In genomic region chr6:32854376-32855178, GRCh38 we compare ENCODE assay signal across 8 cellular contexts. TPM values are rescaled to one million over a fixed set of nuclear protein-coding genes. Genes with fewer than 3 reads are reported as not detected.
A peak's percentile ranks its signal among the peaks of the same experiment; 100 is the strongest.
DNase-seq lines count a peak whose midpoint lies in the region; ATAC-seq and TF ChIP-seq lines count a peak whose summit lies in the region.

No MANE protein-coding gene starts in this region.

- peaks cover 32% of the 10 kb centered on the region for H3K36me3 ChIP-seq in GM06990 (ENCODE audit: control insufficient read depth, insufficient read depth, low read length)
- H3K36me3 ChIP-seq in heart right ventricle, result peaks cover 0 to 62% (median 30%) of the 10 kb centered on the region in 9 donors
- peaks cover 0 to 37% of the 10 kb centered on the region in 2 donors for H3K36me3 ChIP-seq in psoas muscle (ENCODE audit: insufficient read depth in 1 of 2, low read depth in 1 of 2)

- ATAC-seq in HG02588 (IDR thresholded peaks at IDR 0.05; ENCODE audit: unreplicated experiment), result peak; percentile 15
- ATAC-seq in activated naive CD8-positive, alpha-beta T cell treated with anti-CD3 and anti-CD28 coated beads, Interleukin-2, amount 10 ng/mL, durations not matched to agents 7 days and 5 days (ENCODE audit: low read depth), result peak; percentile 37
- ATAC-seq in heart right ventricle, result peak; percentile 15 to 63 (median 44)
- ATAC-seq in psoas muscle, result no peak

- H3K27ac ChIP-seq in heart right ventricle (peak overlapping the region; percentile 95 to 99 (median 98)), psoas muscle (peak overlapping the region; percentile 93)

- peaks cover 70% of the 10 kb centered on the region for H3K36me3 Mint-ChIP-seq in activated naive CD8-positive, alpha-beta T cell treated with anti-CD3 and anti-CD28 coated beads, Interleukin-2, amount 10 ng/mL, durations not matched to agents 7 days and 5 days

- H3K4me1 ChIP-seq in heart right ventricle (peaks cover 0 to 72% (median 28%) of the 10 kb centered on the region in 9 donors), psoas muscle (peaks cover 13% of the 10 kb centered on the region)

- H3K4me1 Mint-ChIP-seq in activated naive CD8-positive, alpha-beta T cell treated with anti-CD3 and anti-CD28 coated beads, Interleukin-2, amount 10 ng/mL, durations not matched to agents 7 days and 5 days, result peaks cover 54% of the 10 kb centered on the region

- 14 to 18% methylated on average over 24 of the region's 24 CpGs for WGBS in heart right ventricle, 2 donors
- WGBS in psoas muscle, 3 donors, result 8 to 14% (median 8%) methylated on average over 23 to 24 of the region's 24 CpGs

- POLR2A ChIA-PET in activated naive CD8-positive, alpha-beta T cell treated with anti-CD3 and anti-CD28 coated beads, Interleukin-2, amount 10 ng/mL, durations not matched to agents 7 days and 5 days (lab: Charles Lee), result interaction anchor here (0.6 to 7.3 kb wide), 13 partner anchors 9 to 1260 kb away, joined by 3 to 773 read pairs (median 7); partner anchors contain the start of genes BRD2, HLA-DMB, PFDN6 and PSMB8

- H3K27me3 ChIP-seq in GM06990 (replicated peaks; ENCODE audit: control insufficient read depth, insufficient read depth, low read length) (no peaks in the 10 kb centered on the region), heart right ventricle (no peaks in the 10 kb centered on the region), psoas muscle (ENCODE audit: insufficient read depth in 3 of 3, low read length in 2 of 3) (no peaks in the 10 kb centered on the region)

- H3K9me3 Mint-ChIP-seq in activated naive CD8-positive, alpha-beta T cell treated with anti-CD3 and anti-CD28 coated beads, Interleukin-2, amount 10 ng/mL, durations not matched to agents 7 days and 5 days, result no peaks in the 10 kb centered on the region

- no peak for TF ChIP-seq CTCF in GM06990 (IDR thresholded peaks at IDR 0.05; ENCODE audit: insufficient read depth, low read length, poor library complexity, severe bottlenecking)
- TF ChIP-seq CTCF in heart right ventricle (IDR thresholded peaks at IDR 0.05), result no peak
- no peak for TF ChIP-seq CTCF in psoas muscle (IDR thresholded peaks at IDR 0.05)

- intact Hi-C loops in heart right ventricle (cut with DNase I), result loop anchor here in 3 of 10 donors (1.0 to 2.0 kb wide), 3 partner anchors 10 to 16 kb away; partner anchors contain the start of genes TAP2 (in 2 of the 3) and PSMB8 (in 1 of the 3)
- intact Hi-C loops in psoas muscle (cut with DNase I), result loop anchor here in 1 of 2 donors (2.0 kb wide), 1 partner anchor 16 kb away; the partner anchor contains the start of gene TAP2

- H3K4me3 ChIP-seq in GM06990 (replicated peaks; ENCODE audit: low read depth, low read length), result peak overlapping the region; percentile 96
- H3K4me3 ChIP-seq in heart right ventricle, result peak overlapping the region; percentile 67 to 99 (median 92)
- peak overlapping the region; percentile 92 for H3K4me3 ChIP-seq in psoas muscle

- no peaks in the 10 kb centered on the region for H3K27me3 Mint-ChIP-seq in activated naive CD8-positive, alpha-beta T cell treated with anti-CD3 and anti-CD28 coated beads, Interleukin-2, amount 10 ng/mL, durations not matched to agents 7 days and 5 days

- peak overlapping the region; percentile 100 for H3K27ac Mint-ChIP-seq in activated naive CD8-positive, alpha-beta T cell treated with anti-CD3 and anti-CD28 coated beads, Interleukin-2, amount 10 ng/mL, durations not matched to agents 7 days and 5 days

- peak overlapping the region; percentile 98 for H3K4me3 Mint-ChIP-seq in activated naive CD8-positive, alpha-beta T cell treated with anti-CD3 and anti-CD28 coated beads, Interleukin-2, amount 10 ng/mL, durations not matched to agents 7 days and 5 days

- H3K9me3 ChIP-seq in heart right ventricle, result no peaks in the 10 kb centered on the region
- H3K9me3 ChIP-seq in psoas muscle, result no peaks in the 10 kb centered on the region

- no peak for DNase-seq in GM06990 (ENCODE audit: extremely low read depth, insufficient read length)
- DNase-seq in OCI-M1 (lab: John Stamatoyannopoulos, UW), result peak; percentile 89
- no peak for DNase-seq in activated naive CD8-positive, alpha-beta T cell treated with anti-CD3 and anti-CD28 coated beads, Interleukin-2, amount 10 ng/mL, durations not matched to agents 7 days and 5 days
- DNase-seq in heart right ventricle, result peak in 1 of 2 donors; percentile 68
- DNase-seq in psoas muscle, result no peak
- DNase-seq in NCI-H446 (lab: John Stamatoyannopoulos, UW), result no peak
- no peak for DNase-seq in NCI-H82 (lab: John Stamatoyannopoulos, UW)

RNA-seq across cellular contexts. Expression of gene PSMB9, which starts 0.6 kb away (rescaled TPM):
- total RNA-seq in activated naive CD8-positive, alpha-beta T cell treated with anti-CD3 and anti-CD28 coated beads, Interleukin-2, amount 10 ng/mL, durations not matched to agents 7 days and 5 days, result 100 to 1,000 TPM; 353 to 356 TPM
- total RNA-seq in heart right ventricle (100 to 1,000 TPM in 1 of 10 donors, 10 to 100 TPM in 8, 1 to 10 TPM in 1; 10.0 to 198 (median 14.3) TPM), psoas muscle (10 to 100 TPM in 2 of 4 donors, 1 to 10 TPM in 2; 6.6 to 10.5 (median 10.0) TPM)
- polyA plus RNA-seq in heart right ventricle (10 to 100 TPM; 23.4 to 33.4 TPM), psoas muscle (10 to 100 TPM in 2 of 3 donors, 1 to 10 TPM in 1; 8.0 to 18.0 (median 13.2) TPM)

RNA-seq across cellular contexts. Expression of gene TAP1, which starts 1.1 kb away (rescaled TPM):
- 100 to 1,000 TPM; 315 to 323 TPM for total RNA-seq in activated naive CD8-positive, alpha-beta T cell treated with anti-CD3 and anti-CD28 coated beads, Interleukin-2, amount 10 ng/mL, durations not matched to agents 7 days and 5 days
- 100 to 1,000 TPM in 1 of 10 donors, 10 to 100 TPM in 9; 12.8 to 213 (median 15.4) TPM for total RNA-seq in heart right ventricle
- 10 to 100 TPM; 35.4 to 38.3 TPM for polyA plus RNA-seq in heart right ventricle
- 10 to 100 TPM; 14.1 to 23.5 (median 16.8) TPM for total RNA-seq in psoas muscle
- 10 to 100 TPM; 15.2 to 21.7 (median 17.7) TPM for polyA plus RNA-seq in psoas muscle

RNA-seq across cellular contexts. Expression of gene PSMB8, which starts 10.7 kb away (rescaled TPM):
- 100 to 1,000 TPM; 308 to 327 TPM for total RNA-seq in activated naive CD8-positive, alpha-beta T cell treated with anti-CD3 and anti-CD28 coated beads, Interleukin-2, amount 10 ng/mL, durations not matched to agents 7 days and 5 days
- 100 to 1,000 TPM in 1 of 10 donors, 10 to 100 TPM in 7, 1 to 10 TPM in 2; 8.5 to 127 (median 11.7) TPM for total RNA-seq in heart right ventricle
- polyA plus RNA-seq in heart right ventricle, result 10 to 100 TPM; 40.2 to 42.9 TPM
- total RNA-seq in psoas muscle, result 10 to 100 TPM in 3 of 4 donors, 1 to 10 TPM in 1; 7.0 to 10.8 (median 10.2) TPM
- polyA plus RNA-seq in psoas muscle, result 10 to 100 TPM in 2 of 3 donors, 1 to 10 TPM in 1; 7.7 to 19.2 (median 14.2) TPM

RNA-seq across cellular contexts. Expression of gene TAP2, which starts 16.0 kb away (rescaled TPM):
- total RNA-seq in activated naive CD8-positive, alpha-beta T cell treated with anti-CD3 and anti-CD28 coated beads, Interleukin-2, amount 10 ng/mL, durations not matched to agents 7 days and 5 days, result 100 to 1,000 TPM; 209 to 210 TPM
- total RNA-seq in heart right ventricle (10 to 100 TPM in 7 of 10 donors, 1 to 10 TPM in 3; 8.8 to 92.1 (median 13.8) TPM), psoas muscle (10 to 100 TPM; 13.6 to 18.5 (median 16.5) TPM)
- polyA plus RNA-seq in heart right ventricle (10 to 100 TPM; 12.8 to 13.8 TPM), psoas muscle (10 to 100 TPM in 1 of 3 donors, 1 to 10 TPM in 2; 7.6 to 16.6 (median 7.7) TPM)

RNA-seq across cellular contexts. Expression of gene HLA-DOB, which starts 37.8 kb away (rescaled TPM):
- total RNA-seq in activated naive CD8-positive, alpha-beta T cell treated with anti-CD3 and anti-CD28 coated beads, Interleukin-2, amount 10 ng/mL, durations not matched to agents 7 days and 5 days, result 1 to 10 TPM; 2.4 to 3.1 TPM
- total RNA-seq in heart right ventricle (1 to 10 TPM in 1 of 10 donors, under 1 TPM in 7, not detected in 2; 0.21 to 2.1 (median 0.48) TPM), psoas muscle (under 1 TPM in 1 of 4 donors, not detected in 3; 0.21 TPM)
- polyA plus RNA-seq in heart right ventricle (1 to 10 TPM in 1 of 2 donors, under 1 TPM in 1; 0.36 to 1.1 TPM), psoas muscle (under 1 TPM; 0.10 to 0.25 (median 0.18) TPM)

Comparison
In these comparisons a context has a peak if more than half of its experiments do, and no peak if none do; other contexts are left out.
1. ATAC-seq: peak in HG02588 (single experiment), activated naive CD8-positive, alpha-beta T cell treated with anti-CD3 and anti-CD28 coated beads, Interleukin-2, amount 10 ng/mL, durations not matched to agents 7 days and 5 days (single experiment) and heart right ventricle (8 of 8); none in psoas muscle (0 of 4).
2. Peak in every context shown above with its lines, with median percentiles within 50 percentile points of each other: H3K4me3 ChIP-seq.